13 cellular contexts compared by ENCODE assay signal in the genomic region with DNA sequence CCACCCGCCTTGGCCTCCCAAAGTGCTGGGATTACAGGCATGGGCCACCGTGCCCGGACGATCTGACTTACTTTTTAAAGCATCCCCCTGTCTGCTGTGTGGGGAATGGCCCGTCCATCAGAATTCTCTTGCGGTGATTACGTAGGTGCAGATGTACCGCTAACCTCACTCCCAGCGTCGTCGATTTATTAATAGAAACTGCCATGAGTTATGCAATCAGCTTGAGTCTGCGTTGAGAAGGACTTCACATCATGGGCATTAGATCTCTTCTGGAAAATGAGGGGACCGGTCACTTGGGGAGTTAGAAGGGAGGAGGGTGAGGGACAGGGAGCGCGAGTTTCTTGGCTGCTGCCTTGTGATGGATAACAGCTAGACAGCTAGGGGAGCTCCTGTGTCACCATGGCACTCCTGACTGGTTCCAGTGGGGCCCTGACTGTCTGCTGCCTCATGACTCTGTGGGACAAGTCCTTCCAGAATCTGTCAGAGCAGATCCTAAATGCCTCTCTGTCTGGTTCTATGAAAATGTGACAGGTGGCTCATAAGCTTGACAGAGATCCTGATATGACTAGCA. TPM values are rescaled to one million over a fixed set of nuclear protein-coding genes. Genes with fewer than 3 reads are reported as not detected.
DNase-seq lines count a peak whose midpoint lies in the region; ATAC-seq, FAIRE-seq and TF ChIP-seq lines count a peak whose summit lies in the region.
"Had no signal": no experiment of that assay in that cellular context is flagged by ENCODE, and none has a peak within 500 bp of the region (broad histone marks: within the 10 kb centered on the region; RNA-seq: fewer than 3 reads in every experiment).

No MANE protein-coding gene starts in this region.

- no peak for TF ChIP-seq EP300 in K562 (IDR thresholded peaks at IDR 0.05; ENCODE audit: low read length)

- H3K4me2 ChIP-seq in K562 (ENCODE audit: insufficient read depth, low read length) = no peak overlapping the region

- no peak overlapping the region for H2AFZ ChIP-seq in K562 (ENCODE audit: low read depth, low read length)

- no peak for TF ChIP-seq RAD21 in K562 (CRISPR knock-in tag; conservative IDR thresholded peaks at IDR 0.05 in 1 of 2, IDR thresholded peaks at IDR 0.05 in 1 of 2)

- no peak for TF ChIP-seq CTCF in K562 (IDR thresholded peaks at IDR 0.05 in 2 of 3, conservative IDR thresholded peaks at IDR 0.05 in 1 of 3; ENCODE audit: insufficient read depth in 2 of 3, low read depth in 1 of 3, low read length in 3 of 3)
- peak in 2 of 5 experiments; percentile 44 to 67 for TF ChIP-seq CTCF in gastrocnemius medialis (IDR thresholded peaks at IDR 0.05 in 4 of 5, conservative IDR thresholded peaks at IDR 0.05 in 1 of 5)

- H3K4me3 ChIP-seq in K562 (no peak overlapping the region), right cardiac atrium (ENCODE audit: low read length) (no peak overlapping the region), gastrocnemius medialis (peak overlapping the region in 1 of 4 donors; percentile 3)
- H3K4me3 ChIP-seq: transverse colon had no signal

- intact Hi-C loops in K562 (cut with micrococcal nuclease) (no loop called here), right cardiac atrium (cut with DNase I) (no loop called here), gastrocnemius medialis (cut with DNase I; ENCODE audit: low total_unique reads) (loop anchor here (2.0 kb wide), 1 partner anchor 29 kb away; no protein-coding TSS in a partner anchor)

- H3K9me1 ChIP-seq in K562 (ENCODE audit: control insufficient read depth, insufficient read depth, low read length) = peaks cover 5% of the 10 kb centered on the region

- peaks cover 11% of the 10 kb centered on the region; the same call in 1 of the 2 replicates for H4K20me1 ChIP-seq in K562 (replicated peaks; ENCODE audit: control insufficient read depth, insufficient read depth, low read length)

- WGBS in K562 (ENCODE audit: insufficient coverage, low coverage, missing lambda C conversion rate) = 76% methylated on average over 15 of the region's 15 CpGs
- 57% methylated on average over 15 of the region's 15 CpGs for WGBS in right cardiac atrium

- peak; percentile 53 for DNase-seq in MV-4-11 (lab: John Stamatoyannopoulos, UW)
- DNase-seq in K562 (ENCODE audit: extremely low read depth in 1 of 4, low spot score in 3 of 4) = no peak
- peak in 1 of 3 donors; percentile 9 for DNase-seq in right cardiac atrium
- peak; percentile 72 to 75 for DNase-seq in gastrocnemius medialis
- DNase-seq in activated CD4-positive, alpha-beta T cell treated with anti-CD3 and anti-CD28 coated beads, Interleukin-2, amount 50 U/mL, for 4 hours = no peak
- DNase-seq: activated T-cell treated with anti-CD3 and anti-CD28 coated beads, Interleukin-2, amount 50 U/mL, for 72 hours; EL; NCI-H2029; NCI-H526; transverse colon had no signal

- CTCF ChIA-PET in K562 (lab: Yijun Ruan, JAX; ENCODE audit: low intra/inter-chr PET ratio) = no interaction called here

- no peak for FAIRE-seq in K562 (lab: Jason Lieb, UNC)

- H3K9ac ChIP-seq in K562 (ENCODE audit: insufficient read depth in 1 of 2, low read depth in 2 of 2, low read length in 2 of 2) = peak overlapping the region in 1 of 2 experiments; percentile 72; a peak in 1 of 4 replicates

- in situ Hi-C loops in K562 (cut with MboI) = no loop called here
- in situ Hi-C loops in gastrocnemius medialis (cut with MboI; ENCODE audit: low sequenced_read_pairs in 4 of 4) = no loop called here

- ATAC-seq in K562 = peak; percentile 37
- peak; percentile 46 to 62 for ATAC-seq in right cardiac atrium
- ATAC-seq in gastrocnemius medialis = peak; percentile 58 to 72
- no peak for ATAC-seq in GM18858 (IDR thresholded peaks at IDR 0.05; ENCODE audit: unreplicated experiment)
- ATAC-seq in HG03460 (IDR thresholded peaks at IDR 0.05; ENCODE audit: unreplicated experiment) = no peak
- ATAC-seq: activated T-cell treated with anti-CD3 and anti-CD28 coated beads, Interleukin-2, amount 50 U/mL, for 72 hours had no signal

- no peak overlapping the region for H3K27ac ChIP-seq in K562 (ENCODE audit: extremely low read depth, low read depth, low read length)
- peak overlapping the region; percentile 89 for H3K27ac ChIP-seq in right cardiac atrium (ENCODE audit: low read length)
- peak overlapping the region; percentile 73 to 90 (median 80) for H3K27ac ChIP-seq in gastrocnemius medialis
- H3K27ac ChIP-seq: HL-60, transverse colon had no signal

- BruUV-seq in K562 (replicated peaks; lab: Mats Ljungman, UMichigan) = no TSS peak

- POLR2A ChIA-PET in K562 (lab: Yijun Ruan, JAX) = interaction anchor here (0.5 to 1.8 kb wide), 2 partner anchors 15 to 27 kb away, joined by 3 to 4 read pairs; no protein-coding TSS in a partner anchor

- H3K27me3 ChIP-seq in K562 (ENCODE audit: control insufficient read depth in 2 of 2, insufficient read depth in 2 of 2, low read length in 2 of 2) = no peaks in the 10 kb centered on the region
- H3K27me3 ChIP-seq in right cardiac atrium (ENCODE audit: control insufficient read depth, insufficient read depth) = no peaks in the 10 kb centered on the region
- H3K27me3 ChIP-seq in gastrocnemius medialis = no peaks in the 10 kb centered on the region
- H3K27me3 ChIP-seq: transverse colon had no signal

- H3K36me3 ChIP-seq in K562 (ENCODE audit: control insufficient read depth, insufficient read depth, low read length) = peaks cover 29% of the 10 kb centered on the region; the same call in 2 of the 3 replicates
- no peaks in the 10 kb centered on the region for H3K36me3 ChIP-seq in gastrocnemius medialis

- H3K9me3 ChIP-seq in K562 (replicated peaks; ENCODE audit: control insufficient read depth, insufficient read depth, low read depth, low read length) = no peaks in the 10 kb centered on the region
- H3K9me3 ChIP-seq in right cardiac atrium (ENCODE audit: control insufficient read depth, low read length) = no peaks in the 10 kb centered on the region
- H3K9me3 ChIP-seq in gastrocnemius medialis = no peaks in the 10 kb centered on the region
- H3K9me3 ChIP-seq: transverse colon had no signal

- TF ChIP-seq POLR2A in K562 (conservative IDR thresholded peaks at IDR 0.05) (no peak), gastrocnemius medialis (IDR thresholded peaks at IDR 0.05) (peak; percentile 51 to 64)

- H3K4me1 ChIP-seq in K562 (replicated peaks in 1 of 2; ENCODE audit: control insufficient read depth in 2 of 2, insufficient read depth in 2 of 2, low read length in 2 of 2) = peaks cover 0 to 8% of the 10 kb centered on the region in 2 experiments; a peak in 4 of 5 replicates
- H3K4me1 ChIP-seq in right cardiac atrium (ENCODE audit: control insufficient read depth, insufficient read depth, low read length) = peaks cover 8% of the 10 kb centered on the region
- H3K4me1 ChIP-seq in gastrocnemius medialis = peaks cover 55 to 63% of the 10 kb centered on the region in 2 donors

- H3K79me2 ChIP-seq in K562 (ENCODE audit: control insufficient read depth, insufficient read depth, low read length) = peaks cover 25% of the 10 kb centered on the region

TF ChIP-seq in K562, 482 proteins besides CTCF, POLR2A, EP300 and RAD21 (continues in another document):
- peak; percentile 56 for TF ChIP-seq CEBPB (tag; IDR thresholded peaks at IDR 0.05)

RNA-seq across cellular contexts. Expression of a gene that starts 35.2 kb away (rescaled TPM):
- total RNA-seq in K562 (2011; cell fraction: chromatin; rRNA removed; ENCODE audit: low replicate concordance) = 102 and 236 TPM in 2 replicates
- total RNA-seq in K562 (2011; cell fraction: nucleolus; rRNA removed) = 297 and 329 TPM in 2 replicates
- total RNA-seq in K562 (2011; cell fraction: nucleoplasm; rRNA removed) = 126 and 148 TPM in 2 replicates
- total RNA-seq in K562 (2014; rRNA removed) (137 and 192 TPM in 2 replicates), K562 (2014; rRNA removed; fragmentation: Illumina TruSeq; extraction: Trizol) (36.0 and 53.7 TPM in 2 replicates), K562 (2015; rRNA removed; fragmentation: Illumina TruSeq; extraction: Trizol) (40.8 and 42.0 TPM in 2 replicates), K562 (2021) (138 and 142 TPM in 2 replicates), right cardiac atrium (100 to 1,000 TPM in 1 of 4 donors, 10 to 100 TPM in 3; 59.8 to 122 (median 62.7) TPM), gastrocnemius medialis (100 to 1,000 TPM in 3 of 4 donors, 10 to 100 TPM in 1; 85.7 to 218 (median 115) TPM)
- polyA plus RNA-seq in K562 (2011; rRNA removed) (33.8 and 51.7 TPM in 2 replicates), K562 (2014; fragmentation: Illumina TruSeq; extraction: Trizol) (75.6 and 89.8 TPM in 2 replicates), K562 (2014; fragmentation: Nextera tagmentation; extraction: Ambion mirVana) (10 to 100 TPM in 1 of 2 experiments, 1 to 10 TPM in 1; 4.7 to 10.6 TPM), K562 (2014; rRNA removed) (67.5 and 76.6 TPM in 2 replicates), right cardiac atrium (47.4 TPM)
- polyA plus RNA-seq in K562 (2011; cell fraction: cytosol; rRNA removed) = 42.7 and 139 TPM in 2 replicates
- polyA plus RNA-seq in K562 (2011; cell fraction: nucleus; rRNA removed) = 158 and 263 TPM in 2 replicates
- 72.0 and 103 TPM in 2 replicates for polyA plus RNA-seq in K562 (2012)
- polyA minus RNA-seq in K562 (2011; rRNA and poly(A)+ RNA removed) = 24.0 and 27.0 TPM in 2 replicates
- 76.6 and 85.5 TPM in 2 replicates for polyA minus RNA-seq in K562 (2011; cell fraction: cytosol; rRNA and poly(A)+ RNA removed)
- polyA minus RNA-seq in K562 (2011; cell fraction: nucleus; rRNA and poly(A)+ RNA removed) = 41.2 and 50.2 TPM in 2 replicates

RNA-seq across cellular contexts. Expression of a gene that starts 44.2 kb away (rescaled TPM):
- total RNA-seq in K562 (2011; cell fraction: chromatin; rRNA removed; ENCODE audit: low replicate concordance) = 42.3 and 121 TPM in 2 replicates
- total RNA-seq in K562 (2011; cell fraction: nucleolus; rRNA removed) = 148 and 154 TPM in 2 replicates
- total RNA-seq in K562 (2011; cell fraction: nucleoplasm; rRNA removed) = 96.3 and 113 TPM in 2 replicates
- total RNA-seq in K562 (2014; rRNA removed) (22.4 and 22.9 TPM in 2 replicates), K562 (2014; rRNA removed; fragmentation: Illumina TruSeq; extraction: Trizol) (19.5 and 19.6 TPM in 2 replicates), K562 (2015; rRNA removed; fragmentation: Illumina TruSeq; extraction: Trizol) (13.6 and 17.4 TPM in 2 replicates), K562 (2021) (33.8 and 36.4 TPM in 2 replicates), right cardiac atrium (100 to 1,000 TPM in 1 of 4 donors, 10 to 100 TPM in 3; 67.7 to 111 (median 82.3) TPM), gastrocnemius medialis (10 to 100 TPM; 21.3 to 56.7 (median 38.2) TPM)
- polyA plus RNA-seq in K562 (2011; rRNA removed) (90.2 and 90.5 TPM in 2 replicates), K562 (2014; fragmentation: Illumina TruSeq; extraction: Trizol) (32.1 and 39.5 TPM in 2 replicates), K562 (2014; fragmentation: Nextera tagmentation; extraction: Ambion mirVana) (1 to 10 TPM; 2.3 to 8.3 TPM), K562 (2014; rRNA removed) (33.5 and 43.5 TPM in 2 replicates), right cardiac atrium (88.7 TPM)
- 62.7 and 83.5 TPM in 2 replicates for polyA plus RNA-seq in K562 (2011; cell fraction: cytosol; rRNA removed)
- 144 and 164 TPM in 2 replicates for polyA plus RNA-seq in K562 (2011; cell fraction: nucleus; rRNA removed)
- polyA plus RNA-seq in K562 (2012) = 29.1 and 72.7 TPM in 2 replicates
- 60.9 and 82.0 TPM in 2 replicates for polyA minus RNA-seq in K562 (2011; rRNA and poly(A)+ RNA removed)
- 20.2 and 33.1 TPM in 2 replicates for polyA minus RNA-seq in K562 (2011; cell fraction: cytosol; rRNA and poly(A)+ RNA removed)
- 16.0 and 22.0 TPM in 2 replicates for polyA minus RNA-seq in K562 (2011; cell fraction: nucleus; rRNA and poly(A)+ RNA removed)

Comparison
In these comparisons a context has a peak if more than half of its experiments do, and no peak if none do; other contexts are left out.
1. DNase-seq: peak in MV-4-11 (single experiment) and gastrocnemius medialis (2 of 2); none in K562 (0 of 4) and activated CD4-positive, alpha-beta T cell treated with anti-CD3 and anti-CD28 coated beads, Interleukin-2, amount 50 U/mL, for 4 hours (0 of 2).
2. ATAC-seq: peak in K562 (single experiment), right cardiac atrium (2 of 2) and gastrocnemius medialis (2 of 2); none in GM18858 (single experiment) and HG03460 (single experiment).